Comparison of ENCODE assay signal across 35 cellular contexts in genomic region chr11:5509803-5510202, GRCh38. TPM values are rescaled to one million over a fixed set of nuclear protein-coding genes. Genes with fewer than 3 reads are reported as not detected.
"Had no signal": no experiment of that assay in that cellular context is flagged by ENCODE, and none has a peak within 500 bp of the region (broad histone marks: within the 10 kb centered on the region; RNA-seq: fewer than 3 reads in every experiment).

UBQLN3 (minus strand) TSS chr11:5509957; CDS start chr11:5509558, 399 bp downstream.

- H3K9me3 ChIP-seq: adrenal gland, body of pancreas, esophagus muscularis mucosa, gastrocnemius medialis had no signal

- H3K36me3 ChIP-seq: adrenal gland, esophagus muscularis mucosa, gastrocnemius medialis had no signal

- H3K27ac ChIP-seq: adrenal gland, body of pancreas, esophagus muscularis mucosa, foreskin keratinocyte, gastrocnemius medialis had no signal

- H3K27me3 ChIP-seq: adrenal gland, body of pancreas, esophagus muscularis mucosa, foreskin keratinocyte, gastrocnemius medialis had no signal

- DNase-seq: activated CD4-positive, alpha-beta memory T cell treated with anti-CD3 and anti-CD28 coated beads for 36 hours; activated CD4-positive, alpha-beta T cell treated with anti-CD3 and anti-CD28 coated beads for 36 hours; activated CD4-positive, alpha-beta T cell treated with anti-CD3 and anti-CD28 coated beads, Interleukin-2, amount 10 ng/mL, durations not matched to agents 24 days and 14 days; activated CD4-positive, CD25-positive, alpha-beta regulatory T cell; activated CD4-positive, CD25-positive, alpha-beta regulatory T cell treated with anti-CD3 and anti-CD28 coated beads, Interleukin-2, amount 50 U/mL, for 72 hours; activated CD8-positive, alpha-beta memory T cell treated with anti-CD3 and anti-CD28 coated beads, Interleukin-2, amount 10 ng/mL, durations not matched to agents 7 days and 5 days; activated CD8-positive, alpha-beta memory T cell treated with anti-CD3 and anti-CD28 coated beads, Interleukin-2, amount 50 U/mL, for 4 hours; activated CD8-positive, alpha-beta T cell treated with anti-CD3 and anti-CD28 coated beads, Interleukin-2, amount 10 ng/mL, durations not matched to agents 7 days and 5 days; activated effector memory CD4-positive, alpha-beta T cell treated with anti-CD3 and anti-CD28 coated beads, Interleukin-2, amount 50 U/mL, for 16 hours; activated naive CD4-positive, alpha-beta T cell treated with anti-CD3 and anti-CD28 coated beads for 36 hours; activated naive CD8-positive, alpha-beta T cell treated with anti-CD3 and anti-CD28 coated beads for 36 hours; activated naive CD8-positive, alpha-beta T cell treated with anti-CD3 and anti-CD28 coated beads, Interleukin-2, amount 50 U/mL, for 24 hours; activated T-cell treated with anti-CD3 and anti-CD28 coated beads, Interleukin-2, amount 50 U/mL, for 1 hour; activated T-cell treated with anti-CD3 and anti-CD28 coated beads, Interleukin-2, amount 50 U/mL, for 48 hours; adrenal gland; amygdala; aorta; body of pancreas; caudate nucleus; cortex of kidney; dermis blood vessel endothelial cell; effector CD4-positive, alpha-beta T cell; effector memory CD8-positive, alpha-beta T cell; erythroblast; foreskin keratinocyte; gastrocnemius medialis; T-helper 1 cell; T-helper 17 cell; T1000 had no signal

- H3K4me1 ChIP-seq: adrenal gland, body of pancreas, esophagus muscularis mucosa, foreskin keratinocyte, gastrocnemius medialis had no signal

- FAIRE-seq: colon had no signal

- ATAC-seq: activated CD4-positive, alpha-beta T cell treated with anti-CD3 and anti-CD28 coated beads for 36 hours; activated CD8-positive, alpha-beta memory T cell treated with anti-CD3 and anti-CD28 coated beads, Interleukin-2, amount 10 ng/mL, durations not matched to agents 7 days and 5 days; activated CD8-positive, alpha-beta T cell treated with anti-CD3 and anti-CD28 coated beads, Interleukin-2, amount 10 ng/mL, durations not matched to agents 7 days and 5 days; body of pancreas; effector memory CD8-positive, alpha-beta T cell; foreskin keratinocyte; gastrocnemius medialis; T-helper 17 cell had no signal

- H3K4me3 ChIP-seq: adrenal gland, body of pancreas, esophagus muscularis mucosa, gastrocnemius medialis had no signal

RNA-seq across cellular contexts. Expression of gene UBQLN3, which starts in this region (rescaled TPM):
- total RNA-seq: activated CD4-positive, alpha-beta memory T cell treated with anti-CD3 and anti-CD28 coated beads for 36 hours; activated CD4-positive, alpha-beta T cell treated with anti-CD3 and anti-CD28 coated beads for 36 hours; activated CD4-positive, alpha-beta T cell treated with anti-CD3 and anti-CD28 coated beads, Interleukin-2, amount 10 ng/mL, durations not matched to agents 24 days and 14 days; activated CD8-positive, alpha-beta memory T cell treated with anti-CD3 and anti-CD28 coated beads for 36 hours; activated CD8-positive, alpha-beta T cell treated with anti-CD3 and anti-CD28 coated beads, Interleukin-2, amount 10 ng/mL, durations not matched to agents 7 days and 5 days; activated naive CD4-positive, alpha-beta T cell treated with anti-CD3 and anti-CD28 coated beads for 36 hours; activated naive CD8-positive, alpha-beta T cell treated with anti-CD3 and anti-CD28 coated beads for 36 hours; activated T-helper 1 cell treated with anti-CD3 and anti-CD28 coated beads, Interleukin-12 subunit alpha, Interleukin-12 subunit beta, Interleukin-2, Interleukin-4 antibody, amounts not matched to agents 30 ng/mL and 10 ng/mL and 1 ng/mL, durations not matched to agents 14 hours and 24 hours and 36 hours; activated T-helper 2 cell treated with anti-CD3 and anti-CD28 coated beads, Interferon-gamma antibody, Interleukin-2, Interleukin-4, amounts not matched to agents 10 μg/mL and 5 μg/mL and 100 μg/mL, durations not matched to agents 14 hours and 24 hours and 36 hours; chondrocyte; dermis blood vessel endothelial cell; foreskin keratinocyte; gastrocnemius medialis had no signal
- polyA plus RNA-seq: adrenal gland, aorta, foreskin keratinocyte had no signal
